In genomic region chr14:75578786-75579781, GRCh38 we compare ENCODE assay signal across 8 cellular contexts. TPM values are rescaled to one million over a fixed set of nuclear protein-coding genes. Genes with fewer than 3 reads are reported as not detected.
DNase-seq lines count a peak whose midpoint lies in the region; ATAC-seq, FAIRE-seq and TF ChIP-seq lines count a peak whose summit lies in the region.

No MANE protein-coding gene starts in this region.

- no peak overlapping the region for H3K27ac ChIP-seq in HL-60 (replicated peaks)
- no peak overlapping the region for H3K27ac ChIP-seq in iPS-20b (ENCODE audit: low read length)
- peak overlapping the region; percentile 87 to 92 for H3K27ac ChIP-seq in small intestine (ENCODE audit: low read depth in 1 of 2, low read length in 1 of 2)

- peak overlapping the region; percentile 85 for H3K4me3 Mint-ChIP-seq in activated naive CD8-positive, alpha-beta T cell treated with anti-CD3 and anti-CD28 coated beads, Interleukin-2, amount 10 ng/mL, durations not matched to agents 7 days and 5 days

- H3K27me3 ChIP-seq in HL-60 (ENCODE audit: insufficient read depth, poor library complexity, severe bottlenecking) (no peaks in the 10 kb centered on the region), iPS-20b (ENCODE audit: insufficient read depth, low read length) (peaks cover 16% of the 10 kb centered on the region), small intestine (ENCODE audit: control insufficient read depth in 2 of 2, insufficient read depth in 2 of 2, low read length in 2 of 2) (no peaks in the 10 kb centered on the region)

- WGBS in small intestine, 3 donors = 13 to 50% (median 38%) methylated on average over 33 of the region's 33 CpGs

- no peak for ATAC-seq in activated naive CD8-positive, alpha-beta T cell treated with anti-CD3 and anti-CD28 coated beads, Interleukin-2, amount 10 ng/mL, durations not matched to agents 7 days and 5 days (ENCODE audit: low read depth)
- ATAC-seq in GM18870 (IDR thresholded peaks at IDR 0.05; ENCODE audit: unreplicated experiment) (no peak), HG03039 (IDR thresholded peaks at IDR 0.05; ENCODE audit: unreplicated experiment) (no peak)

- no peak for DNase-seq in HL-60 (ENCODE audit: low read depth in 1 of 2, low spot score in 1 of 2)
- no peak for DNase-seq in activated naive CD8-positive, alpha-beta T cell treated with anti-CD3 and anti-CD28 coated beads, Interleukin-2, amount 10 ng/mL, durations not matched to agents 7 days and 5 days
- DNase-seq in small intestine = peak; percentile 97
- DNase-seq in NCI-H2029 treated with DMSO at 0.1 percent for 48 hours (lab: John Stamatoyannopoulos, UW) = no peak

- peak overlapping the region; percentile 70; the same call in 1 of the 2 replicates for H3K9ac ChIP-seq in iPS-20b (ENCODE audit: low read depth, low read length)

- no peaks in the 10 kb centered on the region for H3K9me3 ChIP-seq in iPS-20b (ENCODE audit: insufficient read depth, low read depth, low read length)
- no peaks in the 10 kb centered on the region for H3K9me3 ChIP-seq in small intestine (ENCODE audit: control insufficient read depth, low read depth)

- peaks cover 4% of the 10 kb centered on the region for H3K27me3 Mint-ChIP-seq in activated naive CD8-positive, alpha-beta T cell treated with anti-CD3 and anti-CD28 coated beads, Interleukin-2, amount 10 ng/mL, durations not matched to agents 7 days and 5 days

- H3K4me1 ChIP-seq in iPS-20b (ENCODE audit: insufficient read depth, low read length) = no peaks in the 10 kb centered on the region
- peaks cover 0 to 3% of the 10 kb centered on the region in 2 donors for H3K4me1 ChIP-seq in small intestine (ENCODE audit: control insufficient read depth in 2 of 2, insufficient read depth in 1 of 2, low read depth in 1 of 2, low read length in 1 of 2)

- H3K4me3 ChIP-seq in GM08714 (ENCODE audit: low read length) = peak overlapping the region; percentile 62
- H3K4me3 ChIP-seq in HL-60 (replicated peaks; ENCODE audit: insufficient read depth, low read length) = peak overlapping the region; percentile 55
- H3K4me3 ChIP-seq in iPS-20b (ENCODE audit: low read length) = peak overlapping the region; percentile 74
- H3K4me3 ChIP-seq in small intestine (ENCODE audit: low read depth in 1 of 2, low read length in 2 of 2) = peak overlapping the region; percentile 34 to 88

- POLR2A ChIA-PET in activated naive CD8-positive, alpha-beta T cell treated with anti-CD3 and anti-CD28 coated beads, Interleukin-2, amount 10 ng/mL, durations not matched to agents 7 days and 5 days (lab: Charles Lee) = interaction anchor here (0.6 to 1.1 kb wide), 2 partner anchors 82 to 399 kb away, joined by 3 read pairs; partner anchors contain the start of genes ERG28 and TTLL5

- H3K27ac Mint-ChIP-seq in activated naive CD8-positive, alpha-beta T cell treated with anti-CD3 and anti-CD28 coated beads, Interleukin-2, amount 10 ng/mL, durations not matched to agents 7 days and 5 days = no peak overlapping the region

- H3K9me3 Mint-ChIP-seq in activated naive CD8-positive, alpha-beta T cell treated with anti-CD3 and anti-CD28 coated beads, Interleukin-2, amount 10 ng/mL, durations not matched to agents 7 days and 5 days = no peaks in the 10 kb centered on the region

- no peaks in the 10 kb centered on the region for H3K36me3 Mint-ChIP-seq in activated naive CD8-positive, alpha-beta T cell treated with anti-CD3 and anti-CD28 coated beads, Interleukin-2, amount 10 ng/mL, durations not matched to agents 7 days and 5 days

- FAIRE-seq in small intestine (lab: Jason Lieb, UNC) = no peak

- H3K4me1 Mint-ChIP-seq in activated naive CD8-positive, alpha-beta T cell treated with anti-CD3 and anti-CD28 coated beads, Interleukin-2, amount 10 ng/mL, durations not matched to agents 7 days and 5 days = peaks cover 7% of the 10 kb centered on the region

- TF ChIP-seq CTCF in HL-60 (IDR thresholded peaks at IDR 0.05; ENCODE audit: insufficient read depth, low read length) = no peak

- H3K36me3 ChIP-seq in iPS-20b (ENCODE audit: insufficient read depth, low read depth, low read length) (no peaks in the 10 kb centered on the region), small intestine (ENCODE audit: control insufficient read depth in 2 of 2, insufficient read depth in 2 of 2, low read length in 2 of 2) (no peaks in the 10 kb centered on the region)

RNA-seq across cellular contexts. Expression of gene FLVCR2, which starts 0.7 kb away (rescaled TPM):
- total RNA-seq in activated naive CD8-positive, alpha-beta T cell treated with anti-CD3 and anti-CD28 coated beads, Interleukin-2, amount 10 ng/mL, durations not matched to agents 7 days and 5 days = 1 to 10 TPM in 1 of 2 experiments, under 1 TPM in 1; 0.74 to 5.0 TPM
- polyA plus RNA-seq in small intestine = 10 to 100 TPM; 12.8 to 29.7 (median 21.3) TPM

RNA-seq across cellular contexts. Expression of gene BATF, which starts 56.8 kb away (rescaled TPM):
- total RNA-seq in activated naive CD8-positive, alpha-beta T cell treated with anti-CD3 and anti-CD28 coated beads, Interleukin-2, amount 10 ng/mL, durations not matched to agents 7 days and 5 days = 10 to 100 TPM; 31.3 to 34.1 TPM
- 1 to 10 TPM; 4.0 to 5.9 (median 5.4) TPM for polyA plus RNA-seq in small intestine

Comparison
In these comparisons a context has a peak if more than half of its experiments do, and no peak if none do; other contexts are left out.
1. H3K27ac ChIP-seq: peak in small intestine (2 of 2); none in HL-60 (single experiment) and iPS-20b (single experiment).
2. Peak in every context shown above with its lines, with median percentiles within 50 percentile points of each other: H3K4me3 ChIP-seq.